ENCODE assay signal across 27 cellular contexts in the genomic region with DNA sequence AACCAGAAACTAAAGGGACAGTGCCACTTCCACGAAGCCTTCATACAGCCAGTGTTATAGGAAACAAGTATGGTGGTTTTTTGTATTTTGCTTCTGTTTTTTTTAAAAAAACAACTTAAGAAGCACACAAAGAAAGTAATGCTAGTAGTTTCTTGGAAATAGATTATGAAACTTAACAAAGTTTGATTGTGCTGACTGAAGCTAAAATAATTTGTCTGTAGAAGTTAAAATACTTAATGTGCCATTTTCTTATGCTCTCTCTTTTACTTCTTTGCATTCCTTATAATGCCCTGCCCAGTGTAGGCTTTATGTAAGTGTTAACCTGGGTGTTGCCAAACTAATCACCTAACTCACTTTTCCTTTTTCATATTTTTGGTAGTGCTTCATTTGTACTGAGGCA. TPM values are rescaled to one million over a fixed set of nuclear protein-coding genes. Genes with fewer than 3 reads are reported as not detected.
A peak's percentile ranks its signal among the peaks of the same experiment; 100 is the strongest.
DNase-seq lines count a peak whose midpoint lies in the region; ATAC-seq, FAIRE-seq and TF ChIP-seq lines count a peak whose summit lies in the region.
"Had no signal": no experiment of that assay in that cellular context is flagged by ENCODE, and none has a peak within 500 bp of the region (broad histone marks: within the 10 kb centered on the region; RNA-seq: fewer than 3 reads in every experiment).

No MANE protein-coding gene starts in this region.

- POLR2A ChIA-PET in HepG2 (lab: Yijun Ruan, JAX), result no interaction called here
- POLR2A ChIA-PET in IMR-90 (lab: Charles Lee; ENCODE audit: unreplicated experiment), result no interaction called here

- H4K5ac ChIP-seq in IMR-90 (ENCODE audit: low read depth, low read length), result no peak overlapping the region; the same call in 1 of the 2 replicates

- H3K56ac ChIP-seq in IMR-90 (ENCODE audit: extremely low read depth, insufficient read depth, low read length), result no peak overlapping the region

- H3K14ac ChIP-seq in IMR-90 (replicated peaks; ENCODE audit: low read depth, low read length), result no peak overlapping the region

- H4K8ac ChIP-seq in IMR-90 (ENCODE audit: low read depth in 2 of 2, low read length in 2 of 2), result no peak overlapping the region

- in situ Hi-C loops in HepG2 (cut with HindIII; ENCODE audit: extremely low pct_ligation_motif_present, low pct_unique_long_range_greater_than_20kb) (no loop called here), IMR-90 (cut with MboI; ENCODE audit: low sequenced_read_pairs) (no loop called here)

- DNase-seq in HepG2 (ENCODE audit: low spot score) (no peak), right lobe of liver (no peak), IMR-90 (no peak), middle frontal gyrus (ENCODE audit: extremely low spot score, low spot score) (no peak)
- DNase-seq: ACHN; BE2C; C1 segment of cervical spinal cord; CD4-positive, alpha-beta memory T cell; CD8-positive, alpha-beta memory T cell; COR-L47; DMS 273 treated with DMSO at 0.1 percent for 48 hours; DMS153; DMS53; DMS79; DND-41; EL; GDM1 had no signal

- no peak for TF ChIP-seq RAD21 in HepG2 (CRISPR knock-in tag; IDR thresholded peaks at IDR 0.05)
- no peak for TF ChIP-seq RAD21 in IMR-90 (IDR thresholded peaks at IDR 0.05; ENCODE audit: low read length)

- H3K79me1 ChIP-seq in IMR-90 (ENCODE audit: low read depth in 1 of 2, low read length in 2 of 2), result peaks cover 19 to 28% of the 10 kb centered on the region in 2 experiments

- H4K20me1 ChIP-seq in HepG2 (ENCODE audit: insufficient read depth, low read length) (no peaks in the 10 kb centered on the region), IMR-90 (ENCODE audit: insufficient read depth, low read length) (peaks cover 4% of the 10 kb centered on the region; the same call in 1 of the 2 replicates)
- H4K20me1 ChIP-seq: BLaER1 had no signal

- peaks cover 4% of the 10 kb centered on the region; the same call in 1 of the 2 replicates for H3K9me1 ChIP-seq in IMR-90 (ENCODE audit: insufficient read depth, low read length)

- no peak overlapping the region for H2BK15ac ChIP-seq in IMR-90 (ENCODE audit: low read depth, low read length)

- no TSS peak for BruUV-seq in HepG2 (replicated peaks; lab: Mats Ljungman, UMichigan)
- no TSS peak for BruUV-seq in IMR-90 (replicated peaks; lab: Mats Ljungman, UMichigan)

- ATAC-seq in HepG2 (no peak), right lobe of liver (no peak), IMR-90 (ENCODE audit: low read depth) (no peak), GM18519 (IDR thresholded peaks at IDR 0.05; ENCODE audit: low FRiP score, unreplicated experiment) (no peak)
- ATAC-seq: GM12878 had no signal

- no peaks in the 10 kb centered on the region for H3K4me1 ChIP-seq in HepG2 (ENCODE audit: insufficient read depth, low read length)
- no peaks in the 10 kb centered on the region for H3K4me1 ChIP-seq in right lobe of liver
- H3K4me1 ChIP-seq in IMR-90 (ENCODE audit: control insufficient read depth, insufficient read depth, low read length), result peaks cover 3% of the 10 kb centered on the region; the same call in 1 of the 2 replicates
- H3K4me1 ChIP-seq: BE2C, BLaER1 had no signal

- H3K36me3 Mint-ChIP-seq in dendritic cell treated with granulocyte-macrophage colony-stimulating factor and Interleukin-4, amounts not matched to agents 40 ng/mL and 50 ng/mL, for 4 days (ENCODE audit: low read depth), result peaks cover 56% of the 10 kb centered on the region

- H3K9me3 ChIP-seq in HepG2 (ENCODE audit: low read length) (no peaks in the 10 kb centered on the region), right lobe of liver (no peaks in the 10 kb centered on the region), IMR-90 (ENCODE audit: control insufficient read depth, insufficient read depth, low read length) (no peaks in the 10 kb centered on the region)
- H3K9me3 ChIP-seq: BE2C, BLaER1 had no signal

- H3K4ac ChIP-seq in IMR-90 (ENCODE audit: low read depth, low read length), result no peak overlapping the region

- no peaks in the 10 kb centered on the region for H3K27me3 ChIP-seq in HepG2 (ENCODE audit: control insufficient read depth in 1 of 2, insufficient read depth in 2 of 2, low read length in 2 of 2)
- H3K27me3 ChIP-seq in right lobe of liver, result no peaks in the 10 kb centered on the region
- no peaks in the 10 kb centered on the region for H3K27me3 ChIP-seq in IMR-90 (ENCODE audit: control insufficient read depth, insufficient read depth, low read length)
- H3K27me3 ChIP-seq: BE2C, BLaER1 had no signal

- H3K9me3 Mint-ChIP-seq in dendritic cell treated with granulocyte-macrophage colony-stimulating factor and Interleukin-4, amounts not matched to agents 40 ng/mL and 50 ng/mL, for 4 days, result no peaks in the 10 kb centered on the region
- H3K9me3 Mint-ChIP-seq: CD14-positive monocyte; CD4-positive, alpha-beta memory T cell; CD4-positive, CD25-positive, alpha-beta regulatory T cell; CD8-positive, alpha-beta memory T cell had no signal

- dilution Hi-C loops in IMR-90 (cut with HindIII; ENCODE audit: low sequenced_read_pairs, unreplicated experiment), result no loop called here

- TF ChIP-seq CTCF in HepG2 (CRISPR knock-in tag; IDR thresholded peaks at IDR 0.05), result no peak
- TF ChIP-seq CTCF in right lobe of liver (IDR thresholded peaks at IDR 0.05), result no peak
- no peak for TF ChIP-seq CTCF in IMR-90 (conservative IDR thresholded peaks at IDR 0.05; ENCODE audit: low read depth, low read length)

- H2AK9ac ChIP-seq in IMR-90 (replicated peaks; ENCODE audit: low read depth, low read length, poor library complexity), result no peak overlapping the region

- H2AFZ ChIP-seq in HepG2 (ENCODE audit: low read length) (no peak overlapping the region), IMR-90 (replicated peaks; ENCODE audit: low read length, poor library complexity) (no peak overlapping the region)

- H3K4me3 ChIP-seq in HepG2 (replicated peaks in 1 of 3; ENCODE audit: insufficient read depth in 1 of 3, low read depth in 2 of 3, low read length in 3 of 3) (no peak overlapping the region), right lobe of liver (no peak overlapping the region), IMR-90 (ENCODE audit: insufficient read depth, low read depth, low read length) (no peak overlapping the region)
- H3K4me3 ChIP-seq: BLaER1, GM12878 had no signal

- H3K4me3 Mint-ChIP-seq in dendritic cell treated with granulocyte-macrophage colony-stimulating factor and Interleukin-4, amounts not matched to agents 40 ng/mL and 50 ng/mL, for 4 days, result no peak overlapping the region
- H3K4me3 Mint-ChIP-seq: CD14-positive monocyte; CD4-positive, alpha-beta memory T cell; CD4-positive, CD25-positive, alpha-beta regulatory T cell; CD8-positive, alpha-beta memory T cell had no signal

- TF ChIP-seq POLR2A in HepG2 (IDR thresholded peaks at IDR 0.05; ENCODE audit: insufficient read depth in 1 of 2, low read depth in 2 of 2, low read length in 2 of 2) (no peak), right lobe of liver (IDR thresholded peaks at IDR 0.05) (no peak), IMR-90 (IDR thresholded peaks at IDR 0.05; ENCODE audit: low read depth, low read length) (no peak)

- H3K18ac ChIP-seq in IMR-90 (ENCODE audit: low read depth, low read length), result no peak overlapping the region

- peak overlapping the region; percentile 71 for H3K27ac Mint-ChIP-seq in dendritic cell treated with granulocyte-macrophage colony-stimulating factor and Interleukin-4, amounts not matched to agents 40 ng/mL and 50 ng/mL, for 4 days
- H3K27ac Mint-ChIP-seq: CD14-positive monocyte; CD4-positive, CD25-positive, alpha-beta regulatory T cell had no signal

- no peaks in the 10 kb centered on the region for H3K27me3 Mint-ChIP-seq in dendritic cell treated with granulocyte-macrophage colony-stimulating factor and Interleukin-4, amounts not matched to agents 40 ng/mL and 50 ng/mL, for 4 days
- H3K27me3 Mint-ChIP-seq: CD4-positive, alpha-beta memory T cell; CD4-positive, CD25-positive, alpha-beta regulatory T cell; CD8-positive, alpha-beta memory T cell had no signal

- H3K9ac ChIP-seq in HepG2 (ENCODE audit: insufficient read depth, low read depth, low read length) (no peak overlapping the region), IMR-90 (ENCODE audit: low read depth, low read length) (no peak overlapping the region)
- H3K9ac ChIP-seq: BLaER1 had no signal

- no peak overlapping the region for H3K4me2 ChIP-seq in HepG2 (ENCODE audit: low read depth, low read length)
- no peak overlapping the region for H3K4me2 ChIP-seq in IMR-90 (ENCODE audit: low read depth, low read length)
- H3K4me2 ChIP-seq: BLaER1 had no signal

- H3K27ac ChIP-seq in HepG2 (ENCODE audit: extremely low read length, insufficient read depth, low read length) (no peak overlapping the region), right lobe of liver (no peak overlapping the region), IMR-90 (ENCODE audit: insufficient read depth, low read length) (no peak overlapping the region)
- H3K27ac ChIP-seq: 22Rv1, BLaER1 had no signal

- no peak for FAIRE-seq in HepG2 (lab: Jason Lieb, UNC)
- FAIRE-seq: GM12878, GM12892, GM18507 had no signal

- H3K79me2 ChIP-seq in HepG2 (ENCODE audit: insufficient read depth, low read length), result no peaks in the 10 kb centered on the region

- 87% methylated on average over 1 of the region's 1 CpG for WGBS in HepG2 (ENCODE audit: low lambda C conversion rate)
- WGBS in right lobe of liver (ENCODE audit: insufficient coverage, low coverage, low lambda C conversion rate, missing lambda C conversion rate), result 83% methylated on average over 1 of the region's 1 CpG
- no CpG with 5 or more reads among the region's 1 CpG for WGBS in IMR-90 (ENCODE audit: extremely low coverage in 2 of 2, insufficient read length in 1 of 2), 2 experiments

- H3K23ac ChIP-seq in IMR-90 (ENCODE audit: low read depth, low read length), result no peak overlapping the region

- intact Hi-C loops in HepG2 (cut with micrococcal nuclease; ENCODE audit: unreplicated experiment) (no loop called here), right lobe of liver (cut with DNase I) (no loop called here), IMR-90 (cut with micrococcal nuclease) (no loop called here)
- intact Hi-C loops in dendritic cell treated with granulocyte-macrophage colony-stimulating factor and Interleukin-4, amounts not matched to agents 40 ng/mL and 50 ng/mL, for 4 days (cut with micrococcal nuclease), result loop anchor here (10.0 kb wide), 1 partner anchor 254 kb away; no protein-coding TSS in a partner anchor

- CTCF ChIA-PET in HepG2 (lab: Yijun Ruan, JAX; ENCODE audit: low intra/inter-chr PET ratio, low total read pairs) (no interaction called here), IMR-90 (lab: Yijun Ruan, JAX) (no interaction called here)

- TF ChIP-seq EP300 in HepG2 (IDR thresholded peaks at IDR 0.05; ENCODE audit: low read depth in 2 of 2, low read length in 2 of 2), result no peak
- TF ChIP-seq EP300 in HepG2 (CRISPR knock-in tag; IDR thresholded peaks at IDR 0.05; ENCODE audit: borderline replicate concordance), result no peak

- no peak overlapping the region for H2BK20ac ChIP-seq in IMR-90 (ENCODE audit: low read depth, low read length)

- no peak overlapping the region for H2BK5ac ChIP-seq in IMR-90 (ENCODE audit: low read depth, low read length, poor library complexity, severe bottlenecking)

- H3K36me3 ChIP-seq in HepG2 (replicated peaks in 1 of 2; ENCODE audit: control insufficient read depth in 1 of 2, insufficient read depth in 2 of 2, low read length in 2 of 2) (peaks cover 0 to 16% of the 10 kb centered on the region in 2 experiments; a peak in 2 of 5 replicates), right lobe of liver (peaks cover 0 to 25% (median 15%) of the 10 kb centered on the region in 4 donors), IMR-90 (ENCODE audit: control insufficient read depth, insufficient read depth, low read length) (peaks cover 22% of the 10 kb centered on the region)

- H4K91ac ChIP-seq in IMR-90 (ENCODE audit: insufficient read depth, low read depth, low read length), result no peak overlapping the region

- H3K4me1 Mint-ChIP-seq in dendritic cell treated with granulocyte-macrophage colony-stimulating factor and Interleukin-4, amounts not matched to agents 40 ng/mL and 50 ng/mL, for 4 days (ENCODE audit: low read depth), result peaks cover 5% of the 10 kb centered on the region
- H3K4me1 Mint-ChIP-seq: CD14-positive monocyte had no signal

- H2AK5ac ChIP-seq in IMR-90 (ENCODE audit: low read depth, low read length), result no peak overlapping the region

- no peak overlapping the region for H2BK120ac ChIP-seq in IMR-90 (ENCODE audit: low read depth, low read length)

RNA-seq across cellular contexts. Expression of gene HCFC2, which starts 16.4 kb away (rescaled TPM):
- total RNA-seq in HepG2 (2016; rRNA removed; fragmentation: Illumina TruSeq; extraction: Trizol) (4.9 and 5.6 TPM in 2 replicates), right lobe of liver (10 to 100 TPM in 3 of 6 experiments, 1 to 10 TPM in 3; 7.3 to 12.7 (median 9.7) TPM), IMR-90 (2012; rRNA removed) (33.3 and 34.2 TPM in 2 replicates)
- total RNA-seq in HepG2 (2016; cell fraction: cytosol; rRNA removed; fragmentation: Illumina TruSeq; extraction: Trizol; ENCODE audit: low read depth), result 0.62 and 1.8 TPM in 2 replicates
- total RNA-seq in HepG2 (2016; cell fraction: insoluble cytoplasmic fraction; rRNA removed; fragmentation: Illumina TruSeq; extraction: Trizol), result 3.7 and 5.8 TPM in 2 replicates
- total RNA-seq in HepG2 (2016; cell fraction: membrane; rRNA removed; fragmentation: Illumina TruSeq; extraction: Trizol), result 1.8 and 3.4 TPM in 2 replicates
- 6.0 and 8.5 TPM in 2 replicates for total RNA-seq in HepG2 (2016; cell fraction: nucleus; rRNA removed; fragmentation: Illumina TruSeq; extraction: Trizol)
- polyA plus RNA-seq in HepG2 (2011; rRNA removed) (3.4 and 3.7 TPM in 2 replicates), IMR-90 (2012; rRNA removed) (10.7 and 12.0 TPM in 2 replicates)
- 1.1 and 1.8 TPM in 2 replicates for polyA plus RNA-seq in HepG2 (2011; cell fraction: cytosol; rRNA removed)
- polyA plus RNA-seq in HepG2 (2011; cell fraction: nucleus; rRNA removed), result 3.0 and 5.5 TPM in 2 replicates
- polyA plus RNA-seq in HepG2 (2012), result 3.3 and 3.4 TPM in 2 replicates
- 0.31 and 0.52 TPM in 2 replicates for polyA plus RNA-seq in HepG2 (2016; cell fraction: cytosol; fragmentation: Illumina TruSeq; extraction: Trizol; ENCODE audit: low read depth)
- 3.2 and 3.3 TPM in 2 replicates for polyA plus RNA-seq in HepG2 (2016; cell fraction: insoluble cytoplasmic fraction; fragmentation: Illumina TruSeq; extraction: Trizol; ENCODE audit: low read depth)
- 0.58 and 1.0 TPM in 2 replicates for polyA plus RNA-seq in HepG2 (2016; cell fraction: membrane; fragmentation: Illumina TruSeq; extraction: Trizol; ENCODE audit: low read depth)
- 4.3 and 6.9 TPM in 2 replicates for polyA plus RNA-seq in HepG2 (2016; cell fraction: nucleus; fragmentation: Illumina TruSeq; extraction: Trizol; ENCODE audit: insufficient read depth, low read depth)
- polyA minus RNA-seq in HepG2 (2011; rRNA and poly(A)+ RNA removed; ENCODE audit: low replicate concordance), result 1.3 and 2.6 TPM in 2 replicates
- polyA minus RNA-seq in HepG2 (2011; cell fraction: cytosol; rRNA and poly(A)+ RNA removed), result 1.9 and 3.2 TPM in 2 replicates
- 10.3 and 13.7 TPM in 2 replicates for polyA minus RNA-seq in HepG2 (2011; cell fraction: nucleus; rRNA and poly(A)+ RNA removed)
- polyA plus RNA-seq in IMR-90 (2012; cell fraction: cytosol; rRNA removed), result 2.1 and 2.8 TPM in 2 replicates
- 3.9 and 35.5 TPM in 2 replicates for polyA plus RNA-seq in IMR-90 (2012; cell fraction: nucleus; rRNA removed; ENCODE audit: low replicate concordance)

RNA-seq across cellular contexts. Expression of gene GLT8D2, which starts 30.8 kb away (rescaled TPM):
- total RNA-seq in HepG2 (2016; rRNA removed; fragmentation: Illumina TruSeq; extraction: Trizol) (not detected in 2 replicates), right lobe of liver (1 to 10 TPM in 2 of 6 experiments, under 1 TPM in 4; 0.44 to 1.2 (median 0.79) TPM), IMR-90 (2012; rRNA removed) (30.8 and 33.5 TPM in 2 replicates)
- total RNA-seq in HepG2 (2016; cell fraction: cytosol; rRNA removed; fragmentation: Illumina TruSeq; extraction: Trizol; ENCODE audit: low read depth), result not detected in 2 replicates
- total RNA-seq in HepG2 (2016; cell fraction: insoluble cytoplasmic fraction; rRNA removed; fragmentation: Illumina TruSeq; extraction: Trizol), result not detected in 2 replicates
- not detected in 2 replicates for total RNA-seq in HepG2 (2016; cell fraction: membrane; rRNA removed; fragmentation: Illumina TruSeq; extraction: Trizol)
- total RNA-seq in HepG2 (2016; cell fraction: nucleus; rRNA removed; fragmentation: Illumina TruSeq; extraction: Trizol), result not detected in 2 replicates
- polyA plus RNA-seq in HepG2 (2011; rRNA removed) (not detected in 2 replicates), IMR-90 (2012; rRNA removed) (43.3 and 47.9 TPM in 2 replicates)
- polyA plus RNA-seq in HepG2 (2011; cell fraction: cytosol; rRNA removed), result not detected in 2 replicates
- polyA plus RNA-seq in HepG2 (2011; cell fraction: nucleus; rRNA removed), result not detected in 2 replicates
- polyA plus RNA-seq in HepG2 (2012), result not detected in 2 replicates
- polyA plus RNA-seq in HepG2 (2016; cell fraction: cytosol; fragmentation: Illumina TruSeq; extraction: Trizol; ENCODE audit: low read depth), result not detected in 2 replicates
- polyA plus RNA-seq in HepG2 (2016; cell fraction: insoluble cytoplasmic fraction; fragmentation: Illumina TruSeq; extraction: Trizol; ENCODE audit: low read depth), result not detected in 2 replicates
- not detected in 2 replicates for polyA plus RNA-seq in HepG2 (2016; cell fraction: membrane; fragmentation: Illumina TruSeq; extraction: Trizol; ENCODE audit: low read depth)
- polyA plus RNA-seq in HepG2 (2016; cell fraction: nucleus; fragmentation: Illumina TruSeq; extraction: Trizol; ENCODE audit: insufficient read depth, low read depth), result not detected in 2 replicates
- polyA minus RNA-seq in HepG2 (2011; rRNA and poly(A)+ RNA removed; ENCODE audit: low replicate concordance), result 3.9 TPM in 1 of 2 replicates, not detected in the other
- not detected in 2 replicates for polyA minus RNA-seq in HepG2 (2011; cell fraction: cytosol; rRNA and poly(A)+ RNA removed)
- not detected in 2 replicates for polyA minus RNA-seq in HepG2 (2011; cell fraction: nucleus; rRNA and poly(A)+ RNA removed)
- polyA plus RNA-seq in IMR-90 (2012; cell fraction: cytosol; rRNA removed), result 19.6 and 26.2 TPM in 2 replicates
- polyA plus RNA-seq in IMR-90 (2012; cell fraction: nucleus; rRNA removed; ENCODE audit: low replicate concordance), result 11.9 and 45.6 TPM in 2 replicates
- total RNA-seq: A673; CD4-positive, alpha-beta memory T cell; CD4-positive, CD25-positive, alpha-beta regulatory T cell had no signal
- polyA plus RNA-seq: CD14-positive monocyte; CD4-positive, CD25-positive, alpha-beta regulatory T cell; CD8-positive, alpha-beta memory T cell had no signal

RNA-seq across cellular contexts. Expression of gene NFYB, which starts 57.2 kb away (rescaled TPM):
- total RNA-seq in HepG2 (2016; rRNA removed; fragmentation: Illumina TruSeq; extraction: Trizol) (36.6 and 48.7 TPM in 2 replicates), right lobe of liver (10 to 100 TPM; 10.1 to 12.9 (median 12.2) TPM), IMR-90 (2012; rRNA removed) (22.2 and 31.4 TPM in 2 replicates)
- 10.0 and 13.7 TPM in 2 replicates for total RNA-seq in HepG2 (2016; cell fraction: cytosol; rRNA removed; fragmentation: Illumina TruSeq; extraction: Trizol; ENCODE audit: low read depth)
- total RNA-seq in HepG2 (2016; cell fraction: insoluble cytoplasmic fraction; rRNA removed; fragmentation: Illumina TruSeq; extraction: Trizol), result 34.1 and 41.3 TPM in 2 replicates
- total RNA-seq in HepG2 (2016; cell fraction: membrane; rRNA removed; fragmentation: Illumina TruSeq; extraction: Trizol), result 21.8 and 31.3 TPM in 2 replicates
- 20.5 and 30.8 TPM in 2 replicates for total RNA-seq in HepG2 (2016; cell fraction: nucleus; rRNA removed; fragmentation: Illumina TruSeq; extraction: Trizol)
- polyA plus RNA-seq in HepG2 (2011; rRNA removed) (14.8 and 18.7 TPM in 2 replicates), IMR-90 (2012; rRNA removed) (19.8 and 28.4 TPM in 2 replicates)
- polyA plus RNA-seq in HepG2 (2011; cell fraction: cytosol; rRNA removed), result 9.0 and 11.9 TPM in 2 replicates
- polyA plus RNA-seq in HepG2 (2011; cell fraction: nucleus; rRNA removed), result 6.8 and 7.0 TPM in 2 replicates
- 18.9 and 27.0 TPM in 2 replicates for polyA plus RNA-seq in HepG2 (2012)
- polyA plus RNA-seq in HepG2 (2016; cell fraction: cytosol; fragmentation: Illumina TruSeq; extraction: Trizol; ENCODE audit: low read depth), result 11.4 and 14.2 TPM in 2 replicates
- 40.7 and 42.4 TPM in 2 replicates for polyA plus RNA-seq in HepG2 (2016; cell fraction: insoluble cytoplasmic fraction; fragmentation: Illumina TruSeq; extraction: Trizol; ENCODE audit: low read depth)
- 19.1 and 20.4 TPM in 2 replicates for polyA plus RNA-seq in HepG2 (2016; cell fraction: membrane; fragmentation: Illumina TruSeq; extraction: Trizol; ENCODE audit: low read depth)
- polyA plus RNA-seq in HepG2 (2016; cell fraction: nucleus; fragmentation: Illumina TruSeq; extraction: Trizol; ENCODE audit: insufficient read depth, low read depth), result 41.5 and 42.3 TPM in 2 replicates
- 3.3 and 6.3 TPM in 2 replicates for polyA minus RNA-seq in HepG2 (2011; rRNA and poly(A)+ RNA removed; ENCODE audit: low replicate concordance)
- 7.6 and 8.4 TPM in 2 replicates for polyA minus RNA-seq in HepG2 (2011; cell fraction: cytosol; rRNA and poly(A)+ RNA removed)
- polyA minus RNA-seq in HepG2 (2011; cell fraction: nucleus; rRNA and poly(A)+ RNA removed), result 12.0 and 13.3 TPM in 2 replicates
- polyA plus RNA-seq in IMR-90 (2012; cell fraction: cytosol; rRNA removed), result 4.2 and 8.0 TPM in 2 replicates
- polyA plus RNA-seq in IMR-90 (2012; cell fraction: nucleus; rRNA removed; ENCODE audit: low replicate concordance), result 3.5 and 32.9 TPM in 2 replicates

Comparison
In these comparisons a context has a peak if more than half of its experiments do, and no peak if none do; other contexts are left out.
1. RNA of gene GLT8D2, which starts 30.8 kb away (total RNA-seq): 30.8 to 33.5 TPM in IMR-90; 0.44 to 1.2 TPM in right lobe of liver and not detected in HepG2; every median in the first group is over 10 times any median in the second.